Comparison of ENCODE assay signal across 1 cellular context in genomic region chr15:34101366-34102174, GRCh38.
TF ChIP-seq lines count a peak whose summit lies in the region.

Gene EMC7 (minus strand): TSS chr15:34101862. CDS start chr15:34101839, 23 bp downstream.
Gene PGBD4 (plus strand): TSS chr15:34102083. CDS start chr15:34102532, 449 bp downstream.

TF ChIP-seq in HepG2, 621 proteins besides CTCF, POLR2A, EP300 and RAD21 (continues in another document):
- no peak for TF ChIP-seq HIVEP1 (CRISPR knock-in tag; IDR thresholded peaks at IDR 0.05)
- TF ChIP-seq GRHL1 (CRISPR knock-in tag; conservative IDR thresholded peaks at IDR 0.05) = no peak
- no peak for TF ChIP-seq KLF12 (CRISPR knock-in tag; IDR thresholded peaks at IDR 0.05; ENCODE audit: borderline replicate concordance)
- TF ChIP-seq LCORL (IDR thresholded peaks at IDR 0.05) = no peak
- TF ChIP-seq LCORL (CRISPR knock-in tag; IDR thresholded peaks at IDR 0.05) = 0 out of 2 replicates have a peak, but pooled peaks have one; percentile 20
- no peak for TF ChIP-seq DZIP1 (CRISPR knock-in tag; IDR thresholded peaks at IDR 0.05)
- peak in 1 of 2 experiments; percentile 10; a peak in 1 of 4 replicates for TF ChIP-seq REST (IDR thresholded peaks at IDR 0.05; ENCODE audit: borderline replicate concordance in 1 of 2, low read depth in 1 of 2, low read length in 2 of 2)
- no peak for TF ChIP-seq CREB3 (CRISPR knock-in tag; IDR thresholded peaks at IDR 0.05)
- peak; percentile 96 for TF ChIP-seq ZHX2 (IDR thresholded peaks at IDR 0.05; ENCODE audit: low read depth)
- TF ChIP-seq ZHX2 (CRISPR knock-in tag; IDR thresholded peaks at IDR 0.05; ENCODE audit: borderline replicate concordance) = no peak
- TF ChIP-seq ETV5 (CRISPR knock-in tag; IDR thresholded peaks at IDR 0.05; ENCODE audit: borderline replicate concordance) = peak; percentile 56; the same call in 1 of the 2 replicates
- peak; percentile 97 for TF ChIP-seq ARID4A (CRISPR knock-in tag; IDR thresholded peaks at IDR 0.05; ENCODE audit: borderline replicate concordance)
- no peak for TF ChIP-seq TERF1 (CRISPR knock-in tag; IDR thresholded peaks at IDR 0.05)
- no peak for TF ChIP-seq ZNF557 (CRISPR knock-in tag; IDR thresholded peaks at IDR 0.05)
- TF ChIP-seq POGK (CRISPR knock-in tag; conservative IDR thresholded peaks at IDR 0.05) = 0 out of 2 replicates have a peak, but pooled peaks have one; percentile 12
- TF ChIP-seq MXD4 (CRISPR knock-in tag; IDR thresholded peaks at IDR 0.05) = peak; percentile 86
- no peak for TF ChIP-seq RFX1 (IDR thresholded peaks at IDR 0.05)
- TF ChIP-seq ZNF326 (CRISPR knock-in tag; IDR thresholded peaks at IDR 0.05; ENCODE audit: borderline replicate concordance) = no peak
- no peak for TF ChIP-seq EED (CRISPR knock-in tag; IDR thresholded peaks at IDR 0.05)
- TF ChIP-seq ZNF354B (CRISPR knock-in tag; IDR thresholded peaks at IDR 0.05) = 0 out of 2 replicates have a peak, but pooled peaks have one; percentile 43
- no peak for TF ChIP-seq ZNF281 (CRISPR knock-in tag; IDR thresholded peaks at IDR 0.05; ENCODE audit: borderline replicate concordance)
- peak; percentile 89 for TF ChIP-seq NFYC (CRISPR knock-in tag; IDR thresholded peaks at IDR 0.05)
- TF ChIP-seq MTA1 (CRISPR knock-in tag; IDR thresholded peaks at IDR 0.05; ENCODE audit: borderline replicate concordance) = peak; percentile 56; the same call in 1 of the 2 replicates
- TF ChIP-seq MTA3 (CRISPR knock-in tag; IDR thresholded peaks at IDR 0.05) = no peak
